Comparison of ENCODE assay signal across 8 cellular contexts in genomic region chr2:240913810-240914644, GRCh38. TPM values are rescaled to one million over a fixed set of nuclear protein-coding genes. Genes with fewer than 3 reads are reported as not detected.
DNase-seq lines count a peak whose midpoint lies in the region; ATAC-seq and TF ChIP-seq lines count a peak whose summit lies in the region.

No MANE protein-coding gene starts in this region.

- peak overlapping the region; percentile 53 for H3K9ac ChIP-seq in NT2/D1 (ENCODE audit: insufficient read length, low read depth)
- H3K9ac ChIP-seq in trophoblast cell (ENCODE audit: low read length): no peak overlapping the region

- H3K14ac ChIP-seq in trophoblast cell (ENCODE audit: low read length): no peak overlapping the region

- no peak overlapping the region for H2AK5ac ChIP-seq in trophoblast cell (ENCODE audit: low read length)

- H3K4me2 ChIP-seq in trophoblast cell (ENCODE audit: low read length): no peak overlapping the region

- H3K27me3 Mint-ChIP-seq in type B pancreatic cell: peaks cover 3% of the 10 kb centered on the region

- H3K79me1 ChIP-seq in trophoblast cell (ENCODE audit: low read length): no peaks in the 10 kb centered on the region

- no peaks in the 10 kb centered on the region for H3K9me3 Mint-ChIP-seq in type B pancreatic cell

- H2BK12ac ChIP-seq in trophoblast cell (ENCODE audit: low read length): no peak overlapping the region

- TF ChIP-seq CTCF in fibroblast of villous mesenchyme (IDR thresholded peaks at IDR 0.05; ENCODE audit: insufficient read depth, low read depth, low read length) (peak; percentile 85), type B pancreatic cell (conservative IDR thresholded peaks at IDR 0.05) (peak; percentile 97)

- no peak overlapping the region for H3K4ac ChIP-seq in trophoblast cell (ENCODE audit: low read depth, low read length)

- H4K91ac ChIP-seq in trophoblast cell (ENCODE audit: low read depth, low read length): no peak overlapping the region

- H3K27ac Mint-ChIP-seq in type B pancreatic cell: no peak overlapping the region

- H3K36me3 ChIP-seq in NT2/D1 (ENCODE audit: insufficient read depth, insufficient read length, low read length) (no peaks in the 10 kb centered on the region), trophoblast cell (ENCODE audit: control insufficient read depth in 1 of 2, insufficient read depth in 2 of 2, low read length in 2 of 2) (no peaks in the 10 kb centered on the region)

- no peak overlapping the region for H3K23ac ChIP-seq in trophoblast cell (ENCODE audit: low read length)

- WGBS in trophoblast cell (ENCODE audit: extremely low coverage, insufficient coverage, insufficient read length): no CpG with 5 or more reads among the region's 36 CpGs

- H2BK5ac ChIP-seq in trophoblast cell (ENCODE audit: low read depth, low read length, poor library complexity): no peak overlapping the region

- DNase-seq in activated CD4-positive, CD25-positive, alpha-beta regulatory T cell (lab: John Stamatoyannopoulos, UW): peak; percentile 20 to 63 (median 24)
- peak; percentile 55 for DNase-seq in NT2/D1 (ENCODE audit: low read depth, low spot score)
- peak; percentile 52 for DNase-seq in activated T-helper 1 cell treated with Interleukin-2 at 50 U/mL for 16 hours (ENCODE audit: low read depth)
- DNase-seq in fibroblast of villous mesenchyme (ENCODE audit: low read depth): peak; percentile 45
- DNase-seq in trophoblast cell: peak; percentile 8 to 43
- DNase-seq in type B pancreatic cell (ENCODE audit: extremely low spot score, unreplicated experiment): peak; percentile 88

- no peaks in the 10 kb centered on the region for H3K79me2 ChIP-seq in trophoblast cell (ENCODE audit: control insufficient read depth, insufficient read depth, low read length, poor library complexity)

- no peak overlapping the region for H2AFZ ChIP-seq in trophoblast cell (ENCODE audit: insufficient read depth, low read length, poor library complexity)

- H2BK120ac ChIP-seq in trophoblast cell (ENCODE audit: insufficient read depth, low read length, poor library complexity): no peak overlapping the region

- H3K18ac ChIP-seq in trophoblast cell (ENCODE audit: low read length): no peak overlapping the region

- H3K9me3 ChIP-seq in NT2/D1 (ENCODE audit: insufficient read depth, low read length): no peaks in the 10 kb centered on the region
- H3K9me3 ChIP-seq in trophoblast cell (ENCODE audit: insufficient read depth, low read depth, low read length): no peaks in the 10 kb centered on the region

- H3K4me3 ChIP-seq in NT2/D1 (ENCODE audit: insufficient read length, low read depth): no peak overlapping the region
- no peak overlapping the region for H3K4me3 ChIP-seq in fibroblast of villous mesenchyme (ENCODE audit: low read depth, low read length)
- H3K4me3 ChIP-seq in trophoblast cell (ENCODE audit: low read depth, low read length): no peak overlapping the region

- H3K27ac ChIP-seq in trophoblast cell (ENCODE audit: low read depth, low read length): no peak overlapping the region

- H4K12ac ChIP-seq in trophoblast cell (ENCODE audit: low read depth, low read length): no peak overlapping the region

- no peak overlapping the region for H3K4me3 Mint-ChIP-seq in type B pancreatic cell

- H3K27me3 ChIP-seq in NT2/D1 (ENCODE audit: insufficient read depth, insufficient read length) (peaks cover 8% of the 10 kb centered on the region), trophoblast cell (ENCODE audit: insufficient read depth, low read length) (peaks cover 16% of the 10 kb centered on the region)

- H3K4me1 ChIP-seq in NT2/D1 (ENCODE audit: insufficient read depth, insufficient read length) (peaks cover 25% of the 10 kb centered on the region), trophoblast cell (ENCODE audit: control insufficient read depth in 1 of 2, insufficient read depth in 2 of 2, low read length in 2 of 2) (peaks cover 0 to 5% of the 10 kb centered on the region in 2 experiments)

- no peak overlapping the region for H4K8ac ChIP-seq in trophoblast cell (ENCODE audit: low read depth, low read length)

- no peak for ATAC-seq in activated CD4-positive, CD25-positive, alpha-beta regulatory T cell treated with anti-CD3 and anti-CD28 coated beads, Interleukin-2, amount 50 U/mL, for 24 hours
- ATAC-seq in HG02885 (IDR thresholded peaks at IDR 0.05; ENCODE audit: poor library complexity, unreplicated experiment): no peak

- no peaks in the 10 kb centered on the region for H3K36me3 Mint-ChIP-seq in type B pancreatic cell

- H3K4me1 Mint-ChIP-seq in type B pancreatic cell (ENCODE audit: unreplicated experiment): peaks cover 21% of the 10 kb centered on the region

RNA-seq across cellular contexts. Expression of gene CROCC2, which starts 7.9 kb away (rescaled TPM):
- total RNA-seq in fibroblast of villous mesenchyme (not detected in 2 replicates), type B pancreatic cell (ENCODE audit: low replicate concordance) (0.68 and 0.98 TPM in 2 replicates)
- polyA plus RNA-seq in trophoblast cell (2013): not detected in 2 replicates

RNA-seq across cellular contexts. Expression of gene MAB21L4, which starts 18.1 kb away (rescaled TPM):
- total RNA-seq in fibroblast of villous mesenchyme (not detected in 2 replicates), type B pancreatic cell (ENCODE audit: low replicate concordance) (62.0 and 157 TPM in 2 replicates)
- 0.04 and 0.08 TPM in 2 replicates for polyA plus RNA-seq in trophoblast cell (2013)

RNA-seq across cellular contexts. Expression of gene AGXT, which starts 45.4 kb away (rescaled TPM):
- total RNA-seq in fibroblast of villous mesenchyme (not detected in 2 replicates), type B pancreatic cell (ENCODE audit: low replicate concordance) (0.51 and 1.00 TPM in 2 replicates)
- not detected in 2 replicates for polyA plus RNA-seq in trophoblast cell (2013)

Comparison
In these comparisons a context has a peak if more than half of its experiments do, and no peak if none do; other contexts are left out.
1. DNase-seq: peak in every context shown above with its lines; median percentile 88 in type B pancreatic cell; 55 in NT2/D1; 52 in activated T-helper 1 cell treated with Interleukin-2 at 50 U/mL for 16 hours; 45 in fibroblast of villous mesenchyme; 26 in trophoblast cell; 24 in activated CD4-positive, CD25-positive, alpha-beta regulatory T cell.
2. RNA of gene MAB21L4, which starts 18.1 kb away (total RNA-seq): 62.0 to 157 TPM in type B pancreatic cell; not detected in fibroblast of villous mesenchyme; every median in the first group is over 10 times any median in the second.